Comparison of ENCODE assay signal across 7 cellular contexts in genomic region chr7:77799078-77799964, GRCh38. TPM values are rescaled to one million over a fixed set of nuclear protein-coding genes. Genes with fewer than 3 reads are reported as not detected.
DNase-seq lines count a peak whose midpoint lies in the region; ATAC-seq, FAIRE-seq and TF ChIP-seq lines count a peak whose summit lies in the region.

No MANE protein-coding gene starts in this region.

- H3K9ac ChIP-seq in PC-3 (ENCODE audit: low read length), result peak overlapping the region; percentile 80

- no peak for TF ChIP-seq POLR2A in GM12892 (IDR thresholded peaks at IDR 0.05; ENCODE audit: low read depth, low read length)
- peak in 1 of 2 donors; percentile 5 for TF ChIP-seq POLR2A in gastroesophageal sphincter (IDR thresholded peaks at IDR 0.05)

- ATAC-seq in HG03342 (IDR thresholded peaks at IDR 0.05; ENCODE audit: unreplicated experiment) (peak; percentile 3), PC-3 (peak; percentile 2), gastroesophageal sphincter (no peak)

- H3K4me2 ChIP-seq in PC-3 (ENCODE audit: low read length), result peak overlapping the region; percentile 89

- no peaks in the 10 kb centered on the region for H3F3A ChIP-seq in PC-3 (ENCODE audit: low read length, unreplicated experiment)

- H3K9me2 ChIP-seq in PC-3 (replicated peaks; ENCODE audit: low read length), result no peaks in the 10 kb centered on the region

- H3K4me1 ChIP-seq in PC-3 (ENCODE audit: insufficient read depth, low read length) (peaks cover 19% of the 10 kb centered on the region), gastroesophageal sphincter (peaks cover 0 to 57% (median 7%) of the 10 kb centered on the region in 3 donors)

- H3K27me3 ChIP-seq in PC-3 (ENCODE audit: low read length) (no peaks in the 10 kb centered on the region), gastroesophageal sphincter (no peaks in the 10 kb centered on the region)

- H3K27ac ChIP-seq in PC-3 (ENCODE audit: low read length) (no peak overlapping the region), gastroesophageal sphincter (peak overlapping the region; percentile 44 to 93 (median 90))

- POLR2A ChIA-PET in PC-3 (lab: Charles Lee; ENCODE audit: unreplicated experiment), result no interaction called here

- 0 to 3% methylated on average over 2 to 6 of the region's 55 CpGs for WGBS in gastroesophageal sphincter (ENCODE audit: low coverage in 1 of 2), 2 donors

- no peak for TF ChIP-seq EP300 in gastroesophageal sphincter (IDR thresholded peaks at IDR 0.05)

- H3K79me2 ChIP-seq in PC-3 (ENCODE audit: low read length), result peaks cover 62% of the 10 kb centered on the region

- H3K4me3 ChIP-seq in PC-3 (ENCODE audit: low read length) (peak overlapping the region; percentile 86), gastroesophageal sphincter (peak overlapping the region; percentile 50 to 88)

- 0 out of 2 replicates have a peak, but pooled peaks cover 4% of the 10 kb centered on the region for H4K20me1 ChIP-seq in PC-3 (ENCODE audit: low read length)

- TF ChIP-seq CTCF in PC-3 (conservative IDR thresholded peaks at IDR 0.05; ENCODE audit: low read depth, low read length), result no peak; the same call in 1 of the 2 replicates
- TF ChIP-seq CTCF in gastroesophageal sphincter (IDR thresholded peaks at IDR 0.05), result no peak

- DNase-seq in GM12892 (ENCODE audit: insufficient read length) (no peak), PC-3 (peak; percentile 30), occipital lobe (lab: John Stamatoyannopoulos, UW) (peak; percentile 31), HPDE6-E6E7 (ENCODE audit: extremely low spot score) (no peak)
- peak; percentile 18 for DNase-seq in activated naive CD4-positive, alpha-beta T cell treated with anti-CD3 and anti-CD28 coated beads, Interleukin-2, amount 50 U/mL, for 16 hours

- TSS peak; percentile 33 for BruUV-seq in PC-3 (replicated peaks; lab: Mats Ljungman, UMichigan)

- CTCF ChIA-PET in PC-3 (lab: Charles Lee), result interaction anchor here (0.6 kb wide), 1 partner anchor 145 kb away, joined by 3 read pairs; no protein-coding TSS in a partner anchor

- FAIRE-seq in GM12892 (lab: Jason Lieb, UNC), result peak; percentile 36

- no peaks in the 10 kb centered on the region for H3K36me3 ChIP-seq in PC-3 (ENCODE audit: low read depth, low read length)
- H3K36me3 ChIP-seq in gastroesophageal sphincter, result peaks cover 0 to 10% of the 10 kb centered on the region in 2 donors

- intact Hi-C loops in PC-3 (cut with micrococcal nuclease), result loop anchor here (2.0 kb wide), 1 partner anchor 133 kb away; no protein-coding TSS in a partner anchor

- H3K9me3 ChIP-seq in PC-3 (ENCODE audit: low read length) (no peaks in the 10 kb centered on the region), gastroesophageal sphincter (no peaks in the 10 kb centered on the region)

- H2AFZ ChIP-seq in PC-3 (ENCODE audit: low read length), result peak overlapping the region; percentile 99

RNA-seq across cellular contexts. Expression of gene PHTF2, which starts 0.7 kb away (rescaled TPM):
- 24.9 TPM for polyA plus RNA-seq in GM12892 (2012; ENCODE audit: missing spikeins)
- total RNA-seq in PC-3 (2014; rRNA removed), result 13.9 and 20.4 TPM in 2 replicates
- total RNA-seq in gastroesophageal sphincter, result 10 to 100 TPM; 15.1 to 28.8 (median 20.1) TPM
- total RNA-seq in occipital lobe, result 46.0 TPM

RNA-seq across cellular contexts. Expression of gene TMEM60, which starts 1.1 kb away (rescaled TPM):
- 26.2 TPM for polyA plus RNA-seq in GM12892 (2012; ENCODE audit: missing spikeins)
- total RNA-seq in PC-3 (2014; rRNA removed) (6.9 and 8.1 TPM in 2 replicates), gastroesophageal sphincter (10 to 100 TPM; 10.6 to 15.7 (median 13.9) TPM), occipital lobe (17.6 TPM)

Comparison
In these comparisons a context has a peak if more than half of its experiments do, and no peak if none do; other contexts are left out.
1. DNase-seq: peak in PC-3 (single experiment), activated naive CD4-positive, alpha-beta T cell treated with anti-CD3 and anti-CD28 coated beads, Interleukin-2, amount 50 U/mL, for 16 hours (single experiment) and occipital lobe (single experiment); none in GM12892 (single experiment) and HPDE6-E6E7 (single experiment).